Comparison of ENCODE assay signal across 9 cellular contexts in genomic region chr4:87985097-87985886, GRCh38. TPM values are rescaled to one million over a fixed set of nuclear protein-coding genes. Genes with fewer than 3 reads are reported as not detected.
A peak's percentile ranks its signal among the peaks of the same experiment; 100 is the strongest.
DNase-seq lines count a peak whose midpoint lies in the region; ATAC-seq and TF ChIP-seq lines count a peak whose summit lies in the region.
"Had no signal": no experiment of that assay in that cellular context is flagged by ENCODE, and none has a peak within 500 bp of the region (broad histone marks: within the 10 kb centered on the region; RNA-seq: fewer than 3 reads in every experiment).

No MANE protein-coding gene starts in this region.

- H3K9me3 Mint-ChIP-seq in activated naive CD8-positive, alpha-beta T cell treated with anti-CD3 and anti-CD28 coated beads for 36 hours = no peaks in the 10 kb centered on the region

- DNase-seq in BJ (ENCODE audit: low read depth) (no peak), NCI-H82 (lab: John Stamatoyannopoulos, UW) (peak; percentile 74), cardiac septum (ENCODE audit: low spot score) (peak; percentile 79), putamen (ENCODE audit: low spot score) (peak; percentile 86)
- peak; percentile 31 for DNase-seq in activated naive CD8-positive, alpha-beta T cell treated with anti-CD3 and anti-CD28 coated beads for 36 hours
- DNase-seq in effector memory CD4-positive, alpha-beta T cell = no peak

- POLR2A ChIA-PET in BJ (lab: Charles Lee) = no interaction called here

- ATAC-seq in GM18511 (IDR thresholded peaks at IDR 0.05; ENCODE audit: unreplicated experiment) = peak; percentile 90
- ATAC-seq in HG03097 (IDR thresholded peaks at IDR 0.05; ENCODE audit: low FRiP score, unreplicated experiment) = peak; percentile 77

- H3K27ac Mint-ChIP-seq in activated naive CD8-positive, alpha-beta T cell treated with anti-CD3 and anti-CD28 coated beads for 36 hours = no peak overlapping the region
- H3K27ac Mint-ChIP-seq: IgD-negative memory B cell had no signal

- no peak overlapping the region for H3K4me3 Mint-ChIP-seq in activated naive CD8-positive, alpha-beta T cell treated with anti-CD3 and anti-CD28 coated beads for 36 hours
- H3K4me3 Mint-ChIP-seq: IgD-negative memory B cell had no signal

- no peak overlapping the region for H3K27ac ChIP-seq in effector memory CD4-positive, alpha-beta T cell (ENCODE audit: insufficient read depth, low read length, poor library complexity, severe bottlenecking)

- H3K9me3 ChIP-seq in effector memory CD4-positive, alpha-beta T cell (ENCODE audit: control insufficient read depth, low read length) = no peaks in the 10 kb centered on the region

- peak; percentile 71 for TF ChIP-seq CTCF in BJ (IDR thresholded peaks at IDR 0.05; ENCODE audit: insufficient read depth, low read depth, low read length)

- no peak overlapping the region for H3K4me3 ChIP-seq in BJ (ENCODE audit: low read depth, low read length)
- no peak overlapping the region for H3K4me3 ChIP-seq in effector memory CD4-positive, alpha-beta T cell (ENCODE audit: insufficient read depth, low read depth, low read length, poor library complexity, severe bottlenecking)

- H3K4me1 ChIP-seq in effector memory CD4-positive, alpha-beta T cell (ENCODE audit: control insufficient read depth, insufficient read depth, low read length, poor library complexity, severe bottlenecking) = no peaks in the 10 kb centered on the region

- no peaks in the 10 kb centered on the region for H3K4me1 Mint-ChIP-seq in activated naive CD8-positive, alpha-beta T cell treated with anti-CD3 and anti-CD28 coated beads for 36 hours
- H3K4me1 Mint-ChIP-seq: IgD-negative memory B cell had no signal

- peaks cover 40% of the 10 kb centered on the region for H3K27me3 Mint-ChIP-seq in activated naive CD8-positive, alpha-beta T cell treated with anti-CD3 and anti-CD28 coated beads for 36 hours

- no peaks in the 10 kb centered on the region for H3K36me3 ChIP-seq in BJ (ENCODE audit: control insufficient read depth, insufficient read depth, low read length)
- H3K36me3 ChIP-seq in effector memory CD4-positive, alpha-beta T cell (ENCODE audit: control insufficient read depth, insufficient read depth, low read length) = no peaks in the 10 kb centered on the region

- intact Hi-C loops in cardiac septum (cut with DNase I) = no loop called here

- H3K27me3 ChIP-seq in BJ (ENCODE audit: control insufficient read depth, insufficient read depth, low read length) = no peaks in the 10 kb centered on the region
- peaks cover 3% of the 10 kb centered on the region for H3K27me3 ChIP-seq in effector memory CD4-positive, alpha-beta T cell (replicated peaks; ENCODE audit: control insufficient read depth, insufficient read depth, low read length, poor library complexity, severe bottlenecking)

- no peaks in the 10 kb centered on the region for H3K36me3 Mint-ChIP-seq in activated naive CD8-positive, alpha-beta T cell treated with anti-CD3 and anti-CD28 coated beads for 36 hours
- H3K36me3 Mint-ChIP-seq: IgD-negative memory B cell had no signal

- CTCF ChIA-PET in BJ (lab: Yijun Ruan, JAX) = interaction anchor here (0.6 to 2.9 kb wide), 14 partner anchors 8 to 307 kb away, joined by 3 to 17 read pairs (median 5); partner anchors contain the start of gene SPP1

RNA-seq across cellular contexts. Expression of gene SPP1, which starts 9.8 kb away (rescaled TPM):
- 4.9 and 5.4 TPM in 2 replicates for polyA plus RNA-seq in BJ (2011; rRNA removed)
- 1.5 and 3.0 TPM in 2 replicates for polyA minus RNA-seq in BJ (2011; rRNA and poly(A)+ RNA removed)
- total RNA-seq in activated naive CD8-positive, alpha-beta T cell treated with anti-CD3 and anti-CD28 coated beads for 36 hours = under 1 TPM in 1 of 2 experiments, not detected in 1; 0.32 TPM
- 20.9 TPM for total RNA-seq in cardiac septum
- polyA plus RNA-seq: IgD-negative memory B cell had no signal

RNA-seq across cellular contexts. Expression of gene PKD2, which starts 22.1 kb away (rescaled TPM):
- polyA plus RNA-seq in BJ (2011; rRNA removed) = 67.0 and 121 TPM in 2 replicates
- polyA minus RNA-seq in BJ (2011; rRNA and poly(A)+ RNA removed) = 78.2 and 104 TPM in 2 replicates
- total RNA-seq in activated naive CD8-positive, alpha-beta T cell treated with anti-CD3 and anti-CD28 coated beads for 36 hours = 1 to 10 TPM; 4.4 to 5.2 TPM
- total RNA-seq in cardiac septum = 25.1 TPM

Comparison
In these comparisons a context has a peak if more than half of its experiments do, and no peak if none do; other contexts are left out.
1. DNase-seq: peak in NCI-H82 (single experiment), activated naive CD8-positive, alpha-beta T cell treated with anti-CD3 and anti-CD28 coated beads for 36 hours (single experiment), cardiac septum (single experiment) and putamen (single experiment); none in BJ (single experiment) and effector memory CD4-positive, alpha-beta T cell (0 of 3).
2. RNA of gene SPP1, which starts 9.8 kb away (total RNA-seq): 20.9 TPM in cardiac septum (single experiment); 0.32 TPM in activated naive CD8-positive, alpha-beta T cell treated with anti-CD3 and anti-CD28 coated beads for 36 hours; every median in the first group is over 10 times any median in the second.